In the genomic region with DNA sequence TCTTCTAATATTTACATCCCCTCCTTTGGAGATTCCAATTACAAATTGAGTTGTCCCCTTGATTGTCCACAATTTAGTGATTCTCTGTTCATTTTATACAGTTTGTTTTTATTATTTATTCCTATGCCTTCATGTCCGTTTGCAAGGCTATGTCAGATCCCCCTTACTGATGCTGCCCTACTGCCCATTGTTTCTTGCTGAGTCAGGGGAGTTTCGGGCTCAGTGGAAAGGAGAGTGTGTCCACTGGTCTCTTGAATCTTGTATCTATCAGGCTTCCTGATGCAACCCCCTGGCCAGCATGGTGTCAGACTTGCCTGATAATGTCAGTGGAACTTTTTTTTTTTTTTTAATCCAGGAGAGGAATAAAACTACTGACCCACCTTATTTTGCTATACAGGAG, we compare ENCODE assay signal across 24 cellular contexts.
A peak's percentile ranks its signal among the peaks of the same experiment; 100 is the strongest.
DNase-seq lines count a peak whose midpoint lies in the region; ATAC-seq, FAIRE-seq and TF ChIP-seq lines count a peak whose summit lies in the region.
"Had no signal": no experiment of that assay in that cellular context is flagged by ENCODE, and none has a peak within 500 bp of the region (broad histone marks: within the 10 kb centered on the region; RNA-seq: fewer than 3 reads in every experiment).

No MANE protein-coding gene starts in this region.

- intact Hi-C loops in OCI-LY7 (cut with micrococcal nuclease; ENCODE audit: unreplicated experiment), result no loop called here

- H3K4me3 ChIP-seq in A549 (no peak overlapping the region), GM23338 (no peak overlapping the region), OCI-LY7 (ENCODE audit: low read depth, low read length, poor library complexity, severe bottlenecking) (no peak overlapping the region), endodermal cell (ENCODE audit: low read length) (no peak overlapping the region)
- H3K4me3 ChIP-seq: BLaER1 treated with 17β-estradiol and CSF1 and Interleukin-3, amounts not matched to agents 10 nM and 100 nM; GM12878; HAP-1 had no signal

- H3K4me3 Mint-ChIP-seq in GM23338, result no peak overlapping the region
- H3K4me3 Mint-ChIP-seq in endodermal cell, result no peak overlapping the region
- H3K4me3 Mint-ChIP-seq: CD14-positive monocyte; CD4-positive, alpha-beta T cell; CD8-positive, alpha-beta memory T cell; HFFc6 had no signal

- TF ChIP-seq CTCF in A549 (IDR thresholded peaks at IDR 0.05) (no peak), GM23338 (conservative IDR thresholded peaks at IDR 0.05; ENCODE audit: low read depth in 2 of 2) (no peak), OCI-LY7 (conservative IDR thresholded peaks at IDR 0.05; ENCODE audit: low read length) (no peak), endodermal cell (conservative IDR thresholded peaks at IDR 0.05) (no peak)

- H3K27me3 ChIP-seq in GM23338 (ENCODE audit: insufficient read depth) (no peaks in the 10 kb centered on the region), endodermal cell (ENCODE audit: control insufficient read depth, insufficient read depth, low read length, poor library complexity, severe bottlenecking) (no peaks in the 10 kb centered on the region)
- H3K27me3 ChIP-seq: BE2C; BLaER1 treated with 17β-estradiol and CSF1 and Interleukin-3, amounts not matched to agents 10 nM and 100 nM had no signal

- 2% methylated on average over 2 of the region's 2 CpGs for WGBS in A549 (ENCODE audit: missing lambda C conversion rate)
- WGBS in endodermal cell (ENCODE audit: insufficient coverage in 1 of 2, insufficient read length in 1 of 2), 2 experiments, result 91% methylated on average over 2 of the region's 2 CpGs; no CpG with 5 or more reads in 1 of the 2 experiments

- H3K9me2 ChIP-seq in GM23338 (ENCODE audit: insufficient read depth) (no peaks in the 10 kb centered on the region), OCI-LY7 (ENCODE audit: insufficient read depth, low read length) (no peaks in the 10 kb centered on the region)

- no peaks in the 10 kb centered on the region for H3F3A ChIP-seq in GM23338 (replicated peaks; ENCODE audit: low read depth)

- no peak for TF ChIP-seq EP300 in A549 (IDR thresholded peaks at IDR 0.05)

- CTCF ChIA-PET in A549 (lab: Yijun Ruan, JAX), result no interaction called here
- CTCF ChIA-PET in OCI-LY7 (lab: Charles Lee; ENCODE audit: unreplicated experiment), result no interaction called here

- no peak overlapping the region for H3K9ac ChIP-seq in endodermal cell (ENCODE audit: extremely low read depth, low read length, poor library complexity, severe bottlenecking)
- H3K9ac ChIP-seq: BLaER1 treated with 17β-estradiol and CSF1 and Interleukin-3, amounts not matched to agents 10 nM and 100 nM had no signal

- H4K20me1 ChIP-seq in GM23338 (replicated peaks; ENCODE audit: insufficient read depth) (no peaks in the 10 kb centered on the region), OCI-LY7 (ENCODE audit: insufficient read depth, low read length) (no peaks in the 10 kb centered on the region)
- H4K20me1 ChIP-seq: BLaER1 treated with 17β-estradiol and CSF1 and Interleukin-3, amounts not matched to agents 10 nM and 100 nM had no signal

- TF ChIP-seq RAD21 in A549 (conservative IDR thresholded peaks at IDR 0.05 in 1 of 2, IDR thresholded peaks at IDR 0.05 in 1 of 2), result no peak

- H3K79me2 ChIP-seq in GM23338 (replicated peaks; ENCODE audit: insufficient read depth) (no peaks in the 10 kb centered on the region), OCI-LY7 (ENCODE audit: insufficient read depth, low read depth, low read length) (no peaks in the 10 kb centered on the region)

- DNase-seq in A549 (ENCODE audit: low read depth in 1 of 2, low spot score in 1 of 2) (no peak), GM23338 (ENCODE audit: low spot score) (no peak), OCI-LY7 (ENCODE audit: low spot score) (no peak), endodermal cell (no peak), amygdala (lab: John Stamatoyannopoulos, UW) (no peak)
- DNase-seq in activated CD4-positive, alpha-beta T cell treated with anti-CD3 and anti-CD28 coated beads, Interleukin-2, amount 50 U/mL, for 4 hours, result no peak
- DNase-seq: ACHN; AML-193; BE2C; CD4-positive, alpha-beta T cell; CD8-positive, alpha-beta memory T cell; DMS 273 treated with DMSO at 0.1 percent for 48 hours; DMS79; EL; GDM1; HFFc6 had no signal

- H2AFZ ChIP-seq in GM23338 (peak overlapping the region; percentile 18; the same call in 1 of the 2 replicates), OCI-LY7 (ENCODE audit: low read length) (peak overlapping the region; percentile 28)

- no TSS peak for BruUV-seq in OCI-LY7 (replicated peaks; lab: Mats Ljungman, UMichigan)

- no peak overlapping the region for H3K27ac ChIP-seq in A549
- no peak overlapping the region for H3K27ac ChIP-seq in GM23338 (ENCODE audit: low read depth)
- H3K27ac ChIP-seq in OCI-LY7 (ENCODE audit: low read depth, low read length, poor library complexity, severe bottlenecking), result no peak overlapping the region
- H3K27ac ChIP-seq in endodermal cell (ENCODE audit: low read depth, low read length), result no peak overlapping the region
- H3K27ac ChIP-seq: BLaER1 treated with 17β-estradiol and CSF1 and Interleukin-3, amounts not matched to agents 10 nM and 100 nM had no signal

- H3K36me3 ChIP-seq in GM23338 (ENCODE audit: insufficient read depth), result no peaks in the 10 kb centered on the region
- H3K36me3 ChIP-seq in OCI-LY7 (ENCODE audit: insufficient read depth, low read length), result no peaks in the 10 kb centered on the region; the same call in 1 of the 2 replicates
- no peaks in the 10 kb centered on the region for H3K36me3 ChIP-seq in endodermal cell (ENCODE audit: control insufficient read depth, insufficient read depth, low read length)
- H3K36me3 ChIP-seq: BE2C; BLaER1 treated with 17β-estradiol and CSF1 and Interleukin-3, amounts not matched to agents 10 nM and 100 nM; HAP-1 had no signal

- H3K27ac Mint-ChIP-seq in GM23338, result peak overlapping the region; percentile 79; the same call in 1 of the 2 replicates
- H3K27ac Mint-ChIP-seq in endodermal cell, result peak overlapping the region; percentile 36
- H3K27ac Mint-ChIP-seq: CD14-positive monocyte; CD4-positive, alpha-beta T cell; CD8-positive, alpha-beta memory T cell; HFFc6 had no signal

- TF ChIP-seq POLR2A in A549 (IDR thresholded peaks at IDR 0.05; ENCODE audit: low read length), result no peak

- no peak for ATAC-seq in A549
- ATAC-seq in GM23338, result no peak
- no peak for ATAC-seq in GM21717 (IDR thresholded peaks at IDR 0.05; ENCODE audit: unreplicated experiment)
- ATAC-seq in HG02852 (IDR thresholded peaks at IDR 0.05; ENCODE audit: unreplicated experiment), result no peak
- ATAC-seq: GM12878 had no signal

- H3K36me3 Mint-ChIP-seq in GM23338 (ENCODE audit: low read depth) (no peaks in the 10 kb centered on the region), endodermal cell (ENCODE audit: low read depth) (no peaks in the 10 kb centered on the region)
- H3K36me3 Mint-ChIP-seq: CD14-positive monocyte; CD8-positive, alpha-beta memory T cell had no signal

- no peaks in the 10 kb centered on the region for H3K4me1 ChIP-seq in A549
- H3K4me1 ChIP-seq in GM23338 (ENCODE audit: insufficient read depth), result no peaks in the 10 kb centered on the region
- no peaks in the 10 kb centered on the region for H3K4me1 ChIP-seq in OCI-LY7 (ENCODE audit: insufficient read depth, low read length, poor library complexity, severe bottlenecking)
- no peaks in the 10 kb centered on the region for H3K4me1 ChIP-seq in endodermal cell (ENCODE audit: control insufficient read depth, insufficient read depth, low read length)
- H3K4me1 ChIP-seq: BE2C; BLaER1 treated with 17β-estradiol and CSF1 and Interleukin-3, amounts not matched to agents 10 nM and 100 nM; HAP-1 had no signal

- H3K4me2 ChIP-seq in A549 (no peak overlapping the region), GM23338 (no peak overlapping the region), OCI-LY7 (ENCODE audit: low read length) (no peak overlapping the region)
- H3K4me2 ChIP-seq: BLaER1 treated with 17β-estradiol and CSF1 and Interleukin-3, amounts not matched to agents 10 nM and 100 nM had no signal

- H3K4me1 Mint-ChIP-seq in GM23338 (0 out of 3 replicates have a peak, but pooled peaks cover 2% of the 10 kb centered on the region), endodermal cell (no peaks in the 10 kb centered on the region)
- H3K4me1 Mint-ChIP-seq: CD14-positive monocyte; CD8-positive, alpha-beta memory T cell had no signal

- H3K9me3 ChIP-seq in A549, result no peaks in the 10 kb centered on the region
- no peaks in the 10 kb centered on the region for H3K9me3 ChIP-seq in OCI-LY7 (ENCODE audit: low read length)
- H3K9me3 ChIP-seq in endodermal cell (ENCODE audit: control insufficient read depth, low read length), result no peaks in the 10 kb centered on the region
- H3K9me3 ChIP-seq: BE2C; BLaER1 treated with 17β-estradiol and CSF1 and Interleukin-3, amounts not matched to agents 10 nM and 100 nM; HAP-1 had no signal

- POLR2A ChIA-PET in A549 (lab: Yijun Ruan, JAX) (no interaction called here), OCI-LY7 (lab: Charles Lee) (no interaction called here)

- H3K9me3 Mint-ChIP-seq in GM23338, result no peaks in the 10 kb centered on the region
- no peaks in the 10 kb centered on the region for H3K9me3 Mint-ChIP-seq in endodermal cell
- H3K9me3 Mint-ChIP-seq: CD4-positive, alpha-beta T cell had no signal

- FAIRE-seq in A549 (lab: Jason Lieb, UNC), result no peak
- FAIRE-seq: D721Med, GM12878, GM18507 had no signal

- H3K27me3 Mint-ChIP-seq in GM23338 (ENCODE audit: insufficient read depth, low read depth, poor library complexity) (peaks cover 2% of the 10 kb centered on the region), endodermal cell (ENCODE audit: insufficient read depth) (no peaks in the 10 kb centered on the region)
- H3K27me3 Mint-ChIP-seq: CD4-positive, alpha-beta T cell; CD8-positive, alpha-beta memory T cell had no signal

TF ChIP-seq in A549, 52 proteins besides CTCF, POLR2A, EP300 and RAD21 (continues in another document):
- TF ChIP-seq ZC3H11A (IDR thresholded peaks at IDR 0.05), result no peak
- TF ChIP-seq, protein P1, sequence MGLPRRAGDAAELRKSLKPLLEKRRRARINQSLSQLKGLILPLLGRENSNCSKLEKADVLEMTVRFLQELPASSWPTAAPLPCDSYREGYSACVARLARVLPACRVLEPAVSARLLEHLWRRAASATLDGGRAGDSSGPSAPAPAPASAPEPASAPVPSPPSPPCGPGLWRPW (IDR thresholded peaks at IDR 0.05), result no peak
- TF ChIP-seq HOXB13 (CRISPR knock-in tag; IDR thresholded peaks at IDR 0.05; ENCODE audit: low read depth), result no peak
- no peak for TF ChIP-seq RARB (CRISPR knock-in tag; IDR thresholded peaks at IDR 0.05)
- peak; percentile 25 for TF ChIP-seq MAFK (IDR thresholded peaks at IDR 0.05; ENCODE audit: partially characterized antibody)
